ENCODE assay signal across 1 cellular context in the genomic region with DNA sequence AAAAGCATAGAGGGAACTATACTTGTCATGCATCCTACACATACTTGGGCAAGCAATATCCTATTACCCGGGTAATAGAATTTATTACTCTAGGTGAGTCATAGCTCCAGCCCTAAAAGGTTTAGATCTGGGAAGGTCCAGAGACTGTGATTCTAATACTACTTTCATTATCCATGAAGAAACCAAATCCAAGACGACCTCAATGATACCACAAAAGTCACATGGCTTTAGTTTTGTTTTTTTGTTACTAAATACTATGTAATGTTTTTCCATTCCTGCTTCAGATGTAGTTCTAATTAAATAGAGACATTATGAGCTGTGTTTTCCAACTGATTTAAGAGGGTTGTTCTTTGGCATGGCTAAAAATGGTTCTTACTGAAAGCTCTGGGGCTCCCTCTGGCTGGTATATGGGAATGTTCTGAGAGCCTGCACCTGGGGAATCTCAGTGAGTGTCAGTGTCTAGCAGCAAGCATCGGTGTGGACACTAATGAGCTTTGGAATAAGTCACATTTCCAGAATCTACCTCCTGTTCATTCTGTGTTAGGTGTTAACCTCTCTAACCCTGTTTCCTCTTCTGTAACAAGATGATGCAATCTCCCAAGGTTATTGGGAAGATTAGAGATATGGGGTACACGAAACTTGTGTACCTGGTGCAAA.
A peak's percentile ranks its signal among the peaks of the same experiment; 100 is the strongest.
TF ChIP-seq lines count a peak whose summit lies in the region.

No MANE protein-coding gene starts in this region.

TF ChIP-seq in HepG2, 621 proteins besides CTCF, POLR2A, EP300 and RAD21 (continued from another document and continues in another):
- TF ChIP-seq, protein P1, sequence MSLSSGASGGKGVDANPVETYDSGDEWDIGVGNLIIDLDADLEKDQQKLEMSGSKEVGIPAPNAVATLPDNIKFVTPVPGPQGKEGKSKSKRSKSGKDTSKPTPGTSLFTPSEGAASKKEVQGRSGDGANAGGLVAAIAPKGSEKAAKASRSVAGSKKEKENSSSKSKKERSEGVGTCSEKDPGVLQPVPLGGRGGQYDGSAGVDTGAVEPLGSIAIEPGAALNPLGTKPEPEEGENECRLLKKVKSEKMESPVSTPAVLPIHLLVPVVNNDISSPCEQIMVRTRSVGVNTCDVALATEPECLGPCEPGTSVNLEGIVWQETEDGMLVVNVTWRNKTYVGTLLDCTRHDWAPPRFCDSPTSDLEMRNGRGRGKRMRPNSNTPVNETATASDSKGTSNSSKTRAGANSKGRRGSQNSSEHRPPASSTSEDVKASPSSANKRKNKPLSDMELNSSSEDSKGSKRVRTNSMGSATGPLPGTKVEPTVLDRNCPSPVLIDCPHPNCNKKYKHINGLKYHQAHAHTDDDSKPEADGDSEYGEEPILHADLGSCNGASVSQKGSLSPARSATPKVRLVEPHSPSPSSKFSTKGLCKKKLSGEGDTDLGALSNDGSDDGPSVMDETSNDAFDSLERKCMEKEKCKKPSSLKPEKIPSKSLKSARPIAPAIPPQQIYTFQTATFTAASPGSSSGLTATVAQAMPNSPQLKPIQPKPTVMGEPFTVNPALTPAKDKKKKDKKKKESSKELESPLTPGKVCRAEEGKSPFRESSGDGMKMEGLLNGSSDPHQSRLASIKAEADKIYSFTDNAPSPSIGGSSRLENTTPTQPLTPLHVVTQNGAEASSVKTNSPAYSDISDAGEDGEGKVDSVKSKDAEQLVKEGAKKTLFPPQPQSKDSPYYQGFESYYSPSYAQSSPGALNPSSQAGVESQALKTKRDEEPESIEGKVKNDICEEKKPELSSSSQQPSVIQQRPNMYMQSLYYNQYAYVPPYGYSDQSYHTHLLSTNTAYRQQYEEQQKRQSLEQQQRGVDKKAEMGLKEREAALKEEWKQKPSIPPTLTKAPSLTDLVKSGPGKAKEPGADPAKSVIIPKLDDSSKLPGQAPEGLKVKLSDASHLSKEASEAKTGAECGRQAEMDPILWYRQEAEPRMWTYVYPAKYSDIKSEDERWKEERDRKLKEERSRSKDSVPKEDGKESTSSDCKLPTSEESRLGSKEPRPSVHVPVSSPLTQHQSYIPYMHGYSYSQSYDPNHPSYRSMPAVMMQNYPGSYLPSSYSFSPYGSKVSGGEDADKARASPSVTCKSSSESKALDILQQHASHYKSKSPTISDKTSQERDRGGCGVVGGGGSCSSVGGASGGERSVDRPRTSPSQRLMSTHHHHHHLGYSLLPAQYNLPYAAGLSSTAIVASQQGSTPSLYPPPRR (CRISPR knock-in tag; IDR thresholded peaks at IDR 0.05; ENCODE audit: borderline replicate concordance): peak; percentile 71; the same call in 1 of the 2 replicates
- TF ChIP-seq MED8 (CRISPR knock-in tag; IDR thresholded peaks at IDR 0.05; ENCODE audit: insufficient replicate concordance): no peak
- TF ChIP-seq FIP1L1 (IDR thresholded peaks at IDR 0.05; ENCODE audit: borderline replicate concordance, insufficient read depth, low read depth, low read length): no peak
- no peak for TF ChIP-seq ATRX (CRISPR knock-in tag; IDR thresholded peaks at IDR 0.05; ENCODE audit: borderline replicate concordance)
- TF ChIP-seq ZNF577 (CRISPR knock-in tag; IDR thresholded peaks at IDR 0.05; ENCODE audit: borderline replicate concordance, low read depth): no peak
- TF ChIP-seq, protein P2, sequence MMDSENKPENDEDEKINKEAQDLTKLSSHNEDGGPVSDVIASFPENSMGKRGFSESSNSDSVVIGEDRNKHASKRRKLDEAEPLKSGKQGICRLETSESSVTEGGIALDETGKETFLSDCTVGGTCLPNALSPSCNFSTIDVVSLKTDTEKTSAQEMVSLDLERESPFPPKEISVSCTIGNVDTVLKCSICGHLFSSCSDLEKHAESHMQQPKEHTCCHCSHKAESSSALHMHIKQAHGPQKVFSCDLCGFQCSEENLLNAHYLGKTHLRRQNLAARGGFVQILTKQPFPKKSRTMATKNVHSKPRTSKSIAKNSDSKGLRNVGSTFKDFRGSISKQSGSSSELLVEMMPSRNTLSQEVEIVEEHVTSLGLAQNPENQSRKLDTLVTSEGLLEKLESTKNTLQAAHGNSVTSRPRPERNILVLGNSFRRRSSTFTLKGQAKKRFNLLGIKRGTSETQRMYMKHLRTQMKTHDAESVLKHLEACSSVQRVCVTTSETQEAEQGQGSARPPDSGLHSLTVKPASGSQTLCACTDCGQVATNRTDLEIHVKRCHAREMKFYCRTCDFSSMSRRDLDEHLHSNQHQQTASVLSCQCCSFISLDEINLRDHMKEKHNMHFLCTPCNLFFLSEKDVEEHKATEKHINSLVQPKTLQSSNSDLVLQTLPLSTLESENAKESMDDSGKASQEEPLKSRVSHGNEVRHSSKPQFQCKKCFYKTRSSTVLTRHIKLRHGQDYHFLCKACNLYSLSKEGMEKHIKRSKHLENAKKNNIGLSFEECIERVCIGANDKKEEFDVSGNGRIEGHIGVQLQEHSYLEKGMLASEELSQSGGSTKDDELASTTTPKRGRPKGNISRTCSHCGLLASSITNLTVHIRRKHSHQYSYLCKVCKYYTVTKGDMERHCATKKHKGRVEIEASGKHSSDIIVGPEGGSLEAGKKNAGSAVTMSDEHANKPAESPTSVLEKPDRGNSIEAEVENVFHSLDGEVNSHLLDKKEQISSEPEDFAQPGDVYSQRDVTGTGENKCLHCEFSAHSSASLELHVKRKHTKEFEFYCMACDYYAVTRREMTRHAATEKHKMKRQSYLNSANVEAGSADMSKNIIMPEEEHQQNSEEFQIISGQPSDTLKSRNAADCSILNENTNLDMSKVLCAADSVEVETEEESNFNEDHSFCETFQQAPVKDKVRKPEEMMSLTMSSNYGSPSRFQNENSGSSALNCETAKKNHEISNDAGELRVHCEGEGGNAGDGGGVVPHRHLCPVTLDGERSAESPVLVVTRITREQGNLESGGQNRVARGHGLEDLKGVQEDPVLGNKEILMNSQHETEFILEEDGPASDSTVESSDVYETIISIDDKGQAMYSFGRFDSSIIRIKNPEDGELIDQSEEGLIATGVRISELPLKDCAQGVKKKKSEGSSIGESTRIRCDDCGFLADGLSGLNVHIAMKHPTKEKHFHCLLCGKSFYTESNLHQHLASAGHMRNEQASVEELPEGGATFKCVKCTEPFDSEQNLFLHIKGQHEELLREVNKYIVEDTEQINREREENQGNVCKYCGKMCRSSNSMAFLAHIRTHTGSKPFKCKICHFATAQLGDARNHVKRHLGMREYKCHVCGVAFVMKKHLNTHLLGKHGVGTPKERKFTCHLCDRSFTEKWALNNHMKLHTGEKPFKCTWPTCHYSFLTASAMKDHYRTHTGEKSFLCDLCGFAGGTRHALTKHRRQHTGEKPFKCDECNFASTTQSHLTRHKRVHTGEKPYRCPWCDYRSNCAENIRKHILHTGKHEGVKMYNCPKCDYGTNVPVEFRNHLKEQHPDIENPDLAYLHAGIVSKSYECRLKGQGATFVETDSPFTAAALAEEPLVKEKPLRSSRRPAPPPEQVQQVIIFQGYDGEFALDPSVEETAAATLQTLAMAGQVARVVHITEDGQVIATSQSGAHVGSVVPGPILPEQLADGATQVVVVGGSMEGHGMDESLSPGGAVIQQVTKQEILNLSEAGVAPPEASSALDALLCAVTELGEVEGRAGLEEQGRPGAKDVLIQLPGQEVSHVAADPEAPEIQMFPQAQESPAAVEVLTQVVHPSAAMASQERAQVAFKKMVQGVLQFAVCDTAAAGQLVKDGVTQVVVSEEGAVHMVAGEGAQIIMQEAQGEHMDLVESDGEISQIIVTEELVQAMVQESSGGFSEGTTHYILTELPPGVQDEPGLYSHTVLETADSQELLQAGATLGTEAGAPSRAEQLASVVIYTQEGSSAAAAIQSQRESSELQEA (CRISPR knock-in tag; IDR thresholded peaks at IDR 0.05; ENCODE audit: not compliant biosample characterization): no peak
- TF ChIP-seq ZFP41 (CRISPR knock-in tag; IDR thresholded peaks at IDR 0.05; ENCODE audit: borderline replicate concordance): no peak
- no peak for TF ChIP-seq ATF1 (CRISPR knock-in tag; IDR thresholded peaks at IDR 0.05)
- no peak for TF ChIP-seq ZNF615 (CRISPR knock-in tag; IDR thresholded peaks at IDR 0.05; ENCODE audit: borderline replicate concordance)
- TF ChIP-seq ZFP36L2 (CRISPR knock-in tag; IDR thresholded peaks at IDR 0.05): no peak
- no peak for TF ChIP-seq GATAD1 (CRISPR knock-in tag; IDR thresholded peaks at IDR 0.05)
- no peak for TF ChIP-seq ZNF556 (CRISPR knock-in tag; IDR thresholded peaks at IDR 0.05; ENCODE audit: borderline replicate concordance)
- no peak for TF ChIP-seq ZNF776 (CRISPR knock-in tag; IDR thresholded peaks at IDR 0.05)
- no peak for TF ChIP-seq ZNF557 (CRISPR knock-in tag; IDR thresholded peaks at IDR 0.05)
- peak; percentile 32; the same call in 1 of the 2 replicates for TF ChIP-seq SALL1 (CRISPR knock-in tag; IDR thresholded peaks at IDR 0.05)
- TF ChIP-seq SRY (CRISPR knock-in tag; IDR thresholded peaks at IDR 0.05): no peak
- peak; percentile 47; the same call in 1 of the 2 replicates for TF ChIP-seq GFI1 (CRISPR knock-in tag; IDR thresholded peaks at IDR 0.05; ENCODE audit: borderline replicate concordance)
- TF ChIP-seq, protein P3, sequence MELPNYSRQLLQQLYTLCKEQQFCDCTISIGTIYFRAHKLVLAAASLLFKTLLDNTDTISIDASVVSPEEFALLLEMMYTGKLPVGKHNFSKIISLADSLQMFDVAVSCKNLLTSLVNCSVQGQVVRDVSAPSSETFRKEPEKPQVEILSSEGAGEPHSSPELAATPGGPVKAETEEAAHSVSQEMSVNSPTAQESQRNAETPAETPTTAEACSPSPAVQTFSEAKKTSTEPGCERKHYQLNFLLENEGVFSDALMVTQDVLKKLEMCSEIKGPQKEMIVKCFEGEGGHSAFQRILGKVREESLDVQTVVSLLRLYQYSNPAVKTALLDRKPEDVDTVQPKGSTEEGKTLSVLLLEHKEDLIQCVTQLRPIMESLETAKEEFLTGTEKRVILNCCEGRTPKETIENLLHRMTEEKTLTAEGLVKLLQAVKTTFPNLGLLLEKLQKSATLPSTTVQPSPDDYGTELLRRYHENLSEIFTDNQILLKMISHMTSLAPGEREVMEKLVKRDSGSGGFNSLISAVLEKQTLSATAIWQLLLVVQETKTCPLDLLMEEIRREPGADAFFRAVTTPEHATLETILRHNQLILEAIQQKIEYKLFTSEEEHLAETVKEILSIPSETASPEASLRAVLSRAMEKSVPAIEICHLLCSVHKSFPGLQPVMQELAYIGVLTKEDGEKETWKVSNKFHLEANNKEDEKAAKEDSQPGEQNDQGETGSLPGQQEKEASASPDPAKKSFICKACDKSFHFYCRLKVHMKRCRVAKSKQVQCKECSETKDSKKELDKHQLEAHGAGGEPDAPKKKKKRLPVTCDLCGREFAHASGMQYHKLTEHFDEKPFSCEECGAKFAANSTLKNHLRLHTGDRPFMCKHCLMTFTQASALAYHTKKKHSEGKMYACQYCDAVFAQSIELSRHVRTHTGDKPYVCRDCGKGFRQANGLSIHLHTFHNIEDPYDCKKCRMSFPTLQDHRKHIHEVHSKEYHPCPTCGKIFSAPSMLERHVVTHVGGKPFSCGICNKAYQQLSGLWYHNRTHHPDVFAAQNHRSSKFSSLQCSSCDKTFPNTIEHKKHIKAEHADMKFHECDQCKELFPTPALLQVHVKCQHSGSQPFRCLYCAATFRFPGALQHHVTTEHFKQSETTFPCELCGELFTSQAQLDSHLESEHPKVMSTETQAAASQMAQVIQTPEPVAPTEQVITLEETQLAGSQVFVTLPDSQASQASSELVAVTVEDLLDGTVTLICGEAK (IDR thresholded peaks at IDR 0.05): no peak
- TF ChIP-seq, protein P3 (CRISPR knock-in tag; IDR thresholded peaks at IDR 0.05): no peak
- no peak for TF ChIP-seq ZNF160 (CRISPR knock-in tag; IDR thresholded peaks at IDR 0.05)
- TF ChIP-seq, protein P4, sequence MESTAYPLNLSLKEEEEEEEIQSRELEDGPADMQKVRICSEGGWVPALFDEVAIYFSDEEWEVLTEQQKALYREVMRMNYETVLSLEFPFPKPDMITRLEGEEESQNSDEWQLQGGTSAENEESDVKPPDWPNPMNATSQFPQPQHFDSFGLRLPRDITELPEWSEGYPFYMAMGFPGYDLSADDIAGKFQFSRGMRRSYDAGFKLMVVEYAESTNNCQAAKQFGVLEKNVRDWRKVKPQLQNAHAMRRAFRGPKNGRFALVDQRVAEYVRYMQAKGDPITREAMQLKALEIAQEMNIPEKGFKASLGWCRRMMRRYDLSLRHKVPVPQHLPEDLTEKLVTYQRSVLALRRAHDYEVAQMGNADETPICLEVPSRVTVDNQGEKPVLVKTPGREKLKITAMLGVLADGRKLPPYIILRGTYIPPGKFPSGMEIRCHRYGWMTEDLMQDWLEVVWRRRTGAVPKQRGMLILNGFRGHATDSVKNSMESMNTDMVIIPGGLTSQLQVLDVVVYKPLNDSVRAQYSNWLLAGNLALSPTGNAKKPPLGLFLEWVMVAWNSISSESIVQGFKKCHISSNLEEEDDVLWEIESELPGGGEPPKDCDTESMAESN (CRISPR knock-in tag; conservative IDR thresholded peaks at IDR 0.05): no peak
- TF ChIP-seq FOXK1 (CRISPR knock-in tag; IDR thresholded peaks at IDR 0.05; ENCODE audit: borderline replicate concordance, low read depth): no peak
- TF ChIP-seq PHB2 (IDR thresholded peaks at IDR 0.05; ENCODE audit: partially characterized antibody): no peak
